1 cellular context compared by ENCODE assay signal in the genomic region with DNA sequence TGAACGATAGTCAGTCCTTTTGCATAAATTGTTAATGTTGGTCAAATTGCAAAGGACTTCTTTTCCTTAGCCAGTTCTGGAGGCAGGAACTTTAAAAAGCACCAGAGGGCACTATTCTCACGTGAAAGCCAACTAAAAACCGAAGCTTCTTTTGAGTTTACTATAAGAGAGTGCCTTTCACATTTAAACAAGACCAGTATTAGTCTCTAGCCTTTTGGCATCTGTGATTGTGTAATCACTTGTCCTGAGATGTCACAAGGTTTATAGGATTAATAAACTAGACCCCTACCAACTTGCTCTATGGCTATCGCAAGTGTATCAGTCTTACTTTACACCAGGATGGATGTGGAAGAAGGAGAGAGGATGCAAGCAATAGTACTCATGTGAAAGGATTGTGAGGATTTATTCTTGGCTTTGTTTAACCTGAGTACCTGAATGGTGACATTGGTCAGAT.
TF ChIP-seq lines count a peak whose summit lies in the region.

No MANE protein-coding gene starts in this region.

TF ChIP-seq in liver, 16 proteins besides CTCF, POLR2A, EP300 and RAD21 (continued from another document):
- TF ChIP-seq, protein P1, sequence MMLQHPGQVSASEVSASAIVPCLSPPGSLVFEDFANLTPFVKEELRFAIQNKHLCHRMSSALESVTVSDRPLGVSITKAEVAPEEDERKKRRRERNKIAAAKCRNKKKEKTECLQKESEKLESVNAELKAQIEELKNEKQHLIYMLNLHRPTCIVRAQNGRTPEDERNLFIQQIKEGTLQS (IDR thresholded peaks at IDR 0.05): no peak
